In the genomic region with DNA sequence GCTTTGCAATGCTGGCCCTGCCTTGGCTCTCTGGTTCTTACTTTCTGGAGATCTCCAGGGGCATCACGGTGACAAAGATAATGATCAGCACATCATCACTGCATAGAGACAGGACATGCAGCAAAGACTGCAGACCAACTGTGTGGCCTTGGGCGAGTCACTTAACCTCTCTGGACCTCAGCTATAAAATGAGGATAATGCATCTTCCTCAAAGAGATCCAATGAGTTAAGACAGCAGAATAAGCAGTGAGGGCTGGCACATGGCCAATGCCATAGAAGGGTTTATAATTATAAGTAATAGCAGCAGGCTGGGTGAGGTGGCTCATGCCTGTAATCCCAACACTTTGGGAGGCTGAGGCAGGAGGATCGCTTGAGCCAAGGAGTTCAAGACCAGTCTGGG, we compare ENCODE assay signal across 1 cellular context.
TF ChIP-seq lines count a peak whose summit lies in the region.

No MANE protein-coding gene starts in this region.

TF ChIP-seq in A549, 52 proteins besides CTCF, POLR2A, EP300 and RAD21:
- TF ChIP-seq ZFP36 (IDR thresholded peaks at IDR 0.05; ENCODE audit: borderline replicate concordance, partially characterized antibody) (peak; percentile 18), TFCP2L1 (CRISPR knock-in tag; IDR thresholded peaks at IDR 0.05) (no peak), FOSB (CRISPR knock-in tag; IDR thresholded peaks at IDR 0.05) (no peak), RFX5 (IDR thresholded peaks at IDR 0.05) (no peak), NPAS2 (CRISPR knock-in tag; IDR thresholded peaks at IDR 0.05; ENCODE audit: borderline replicate concordance) (no peak)
TF ChIP-seq in A549: peak in this region for 1.
